17 cellular contexts compared by ENCODE assay signal in genomic region chr13:48654511-48654910, GRCh38. TPM values are rescaled to one million over a fixed set of nuclear protein-coding genes. Genes with fewer than 3 reads are reported as not detected.
DNase-seq lines count a peak whose midpoint lies in the region; ATAC-seq and TF ChIP-seq lines count a peak whose summit lies in the region.
"Had no signal": no experiment of that assay in that cellular context is flagged by ENCODE, and none has a peak within 500 bp of the region (broad histone marks: within the 10 kb centered on the region; RNA-seq: fewer than 3 reads in every experiment).

No MANE protein-coding gene starts in this region.

- peaks cover 44% of the 10 kb centered on the region for H3K4me1 Mint-ChIP-seq in T-helper 2 cell treated with Interferon-gamma antibody and Interleukin-4, amounts not matched to agents 5 μg/mL and 100 μg/mL, for 36 hours (ENCODE audit: low read depth)
- peaks cover 22 to 63% (median 38%) of the 10 kb centered on the region in 4 donors for H3K4me1 Mint-ChIP-seq in naive thymus-derived CD8-positive, alpha-beta T cell
- H3K4me1 Mint-ChIP-seq in MCF 10A (ENCODE audit: insufficient read depth, unreplicated experiment), result no peaks in the 10 kb centered on the region

- POLR2A ChIA-PET in naive thymus-derived CD8-positive, alpha-beta T cell (lab: Charles Lee), result interaction anchor here (0.7 kb wide), 1 partner anchor 1138 kb away, joined by 5 read pairs; the partner anchor contains the start of gene KPNA3
- POLR2A ChIA-PET in MCF 10A (lab: Yijun Ruan, JAX), result no interaction called here

- no peak overlapping the region for H3K4me3 ChIP-seq in fibroblast of mammary gland (ENCODE audit: control insufficient read depth, low read depth, low read length)
- H3K4me3 ChIP-seq: BLaER1, MG63, thyroid gland had no signal

- H3K27ac Mint-ChIP-seq in T-helper 2 cell treated with Interferon-gamma antibody and Interleukin-4, amounts not matched to agents 5 μg/mL and 100 μg/mL, for 36 hours, result no peak overlapping the region
- H3K27ac Mint-ChIP-seq in naive thymus-derived CD8-positive, alpha-beta T cell, result peak overlapping the region in 9 of 10 donors; percentile 69 to 99 (median 93)
- no peak overlapping the region for H3K27ac Mint-ChIP-seq in MCF 10A (ENCODE audit: low read depth, unreplicated experiment)
- H3K27ac Mint-ChIP-seq: HFFc6 had no signal

- no peaks in the 10 kb centered on the region for H3K36me3 Mint-ChIP-seq in T-helper 2 cell treated with Interferon-gamma antibody and Interleukin-4, amounts not matched to agents 5 μg/mL and 100 μg/mL, for 36 hours (ENCODE audit: low read depth)
- H3K36me3 Mint-ChIP-seq in naive thymus-derived CD8-positive, alpha-beta T cell, result peaks cover 0 to 3% (median 0%) of the 10 kb centered on the region in 3 donors
- H3K36me3 Mint-ChIP-seq in MCF 10A (ENCODE audit: insufficient read depth, unreplicated experiment), result no peaks in the 10 kb centered on the region

- intact Hi-C loops in MCF 10A (cut with micrococcal nuclease), result no loop called here

- CTCF ChIA-PET in MCF 10A (lab: Yijun Ruan, JAX), result no interaction called here

- no TSS peak for BruUV-seq in MCF 10A (replicated peaks; lab: Mats Ljungman, UMichigan)

- DNase-seq in T-helper 2 cell treated with Interferon-gamma antibody and Interleukin-4, amounts not matched to agents 5 μg/mL and 100 μg/mL, for 36 hours (ENCODE audit: low spot score), result no peak
- no peak for DNase-seq in T-helper 2 cell
- peak; percentile 79 for DNase-seq in NCI-H82 treated with DMSO at 0.1 percent for 48 hours (lab: John Stamatoyannopoulos, UW; ENCODE audit: unreplicated experiment)
- DNase-seq in fibroblast of mammary gland (ENCODE audit: low read depth), result peak; percentile 4
- DNase-seq in naive thymus-derived CD8-positive, alpha-beta T cell, result no peak
- no peak for DNase-seq in NCI-H1694 treated with DMSO at 0.1 percent for 48 hours (lab: John Stamatoyannopoulos, UW)
- no peak for DNase-seq in SIG-M5 (lab: John Stamatoyannopoulos, UW)
- no peak for DNase-seq in MCF 10A (ENCODE audit: unreplicated experiment)
- DNase-seq: brain microvascular endothelial cell, dermis blood vessel endothelial cell, HFFc6, MG63, NCI-H2029, NCI-H510A treated with DMSO at 0.1 percent for 48 hours, thyroid gland had no signal

- H3K4me3 Mint-ChIP-seq in T-helper 2 cell treated with Interferon-gamma antibody and Interleukin-4, amounts not matched to agents 5 μg/mL and 100 μg/mL, for 36 hours, result peak overlapping the region; percentile 82
- H3K4me3 Mint-ChIP-seq in naive thymus-derived CD8-positive, alpha-beta T cell, result peak overlapping the region; percentile 6 to 89 (median 86)
- H3K4me3 Mint-ChIP-seq in MCF 10A (ENCODE audit: unreplicated experiment), result no peak overlapping the region
- H3K4me3 Mint-ChIP-seq: HFFc6 had no signal

- no peaks in the 10 kb centered on the region for H3K27me3 Mint-ChIP-seq in T-helper 2 cell treated with Interferon-gamma antibody and Interleukin-4, amounts not matched to agents 5 μg/mL and 100 μg/mL, for 36 hours (ENCODE audit: low read depth)
- peaks cover 0 to 3% (median 0%) of the 10 kb centered on the region in 5 donors for H3K27me3 Mint-ChIP-seq in naive thymus-derived CD8-positive, alpha-beta T cell
- H3K27me3 Mint-ChIP-seq in MCF 10A (ENCODE audit: insufficient read depth, unreplicated experiment), result peaks cover 21% of the 10 kb centered on the region

- TF ChIP-seq CTCF in fibroblast of mammary gland (conservative IDR thresholded peaks at IDR 0.05; ENCODE audit: control insufficient read depth, insufficient read depth, low read depth, low read length) (no peak), MCF 10A (IDR thresholded peaks at IDR 0.05; ENCODE audit: unreplicated experiment) (no peak)

- no peaks in the 10 kb centered on the region for H3K9me3 Mint-ChIP-seq in T-helper 2 cell treated with Interferon-gamma antibody and Interleukin-4, amounts not matched to agents 5 μg/mL and 100 μg/mL, for 36 hours
- peaks cover 0 to 2% (median 0%) of the 10 kb centered on the region in 9 donors for H3K9me3 Mint-ChIP-seq in naive thymus-derived CD8-positive, alpha-beta T cell
- no peaks in the 10 kb centered on the region for H3K9me3 Mint-ChIP-seq in MCF 10A (ENCODE audit: unreplicated experiment)
- H3K9me3 Mint-ChIP-seq: HFFc6 had no signal

- ATAC-seq in naive thymus-derived CD8-positive, alpha-beta T cell, result no peak
- ATAC-seq: esophagus mucosa had no signal

RNA-seq across cellular contexts. Expression of gene CYSLTR2, which starts 0.8 kb away (rescaled TPM):
- total RNA-seq in naive thymus-derived CD8-positive, alpha-beta T cell, result 1 to 10 TPM; 1.5 to 2.1 TPM
- under 1 TPM; 0.37 to 0.81 (median 0.60) TPM for polyA plus RNA-seq in naive thymus-derived CD8-positive, alpha-beta T cell
- not detected in 2 replicates for total RNA-seq in MCF 10A (2022)
- total RNA-seq: dermis blood vessel endothelial cell, HFFc6 had no signal

Comparison
In these comparisons a context has a peak if more than half of its experiments do, and no peak if none do; other contexts are left out.
1. DNase-seq: peak in NCI-H82 treated with DMSO at 0.1 percent for 48 hours (single experiment) and fibroblast of mammary gland (single experiment); none in T-helper 2 cell treated with Interferon-gamma antibody and Interleukin-4, amounts not matched to agents 5 μg/mL and 100 μg/mL, for 36 hours (single experiment), T-helper 2 cell (0 of 5), naive thymus-derived CD8-positive, alpha-beta T cell (0 of 10), NCI-H1694 treated with DMSO at 0.1 percent for 48 hours (single experiment), SIG-M5 (single experiment) and MCF 10A (single experiment).
2. H3K27ac Mint-ChIP-seq: peak in naive thymus-derived CD8-positive, alpha-beta T cell (9 of 10); none in T-helper 2 cell treated with Interferon-gamma antibody and Interleukin-4, amounts not matched to agents 5 μg/mL and 100 μg/mL, for 36 hours (single experiment) and MCF 10A (single experiment).